Comparison of ENCODE assay signal across 1 cellular context in the genomic region with DNA sequence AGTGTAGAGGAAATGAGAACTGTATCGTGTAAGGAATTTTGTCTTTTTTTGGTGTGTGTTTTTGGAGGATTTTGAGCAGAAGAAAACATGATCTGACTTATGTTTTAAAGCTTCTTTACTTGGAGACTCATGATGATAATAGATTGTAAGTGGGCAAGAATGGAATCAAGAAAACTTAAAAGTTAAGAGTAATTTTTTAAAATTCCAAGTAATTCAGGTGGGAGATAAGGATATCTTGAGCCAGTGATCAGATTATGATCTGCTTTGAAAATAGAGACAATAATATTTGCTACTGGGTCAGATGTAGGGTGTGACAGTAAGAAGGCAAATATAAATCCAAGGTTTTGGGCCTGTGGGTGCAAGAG.
TF ChIP-seq lines count a peak whose summit lies in the region.

No MANE protein-coding gene starts in this region.

TF ChIP-seq in neural cell, 6 proteins besides CTCF, POLR2A, EP300 and RAD21 (continued from another document):
- TF ChIP-seq, protein P1, sequence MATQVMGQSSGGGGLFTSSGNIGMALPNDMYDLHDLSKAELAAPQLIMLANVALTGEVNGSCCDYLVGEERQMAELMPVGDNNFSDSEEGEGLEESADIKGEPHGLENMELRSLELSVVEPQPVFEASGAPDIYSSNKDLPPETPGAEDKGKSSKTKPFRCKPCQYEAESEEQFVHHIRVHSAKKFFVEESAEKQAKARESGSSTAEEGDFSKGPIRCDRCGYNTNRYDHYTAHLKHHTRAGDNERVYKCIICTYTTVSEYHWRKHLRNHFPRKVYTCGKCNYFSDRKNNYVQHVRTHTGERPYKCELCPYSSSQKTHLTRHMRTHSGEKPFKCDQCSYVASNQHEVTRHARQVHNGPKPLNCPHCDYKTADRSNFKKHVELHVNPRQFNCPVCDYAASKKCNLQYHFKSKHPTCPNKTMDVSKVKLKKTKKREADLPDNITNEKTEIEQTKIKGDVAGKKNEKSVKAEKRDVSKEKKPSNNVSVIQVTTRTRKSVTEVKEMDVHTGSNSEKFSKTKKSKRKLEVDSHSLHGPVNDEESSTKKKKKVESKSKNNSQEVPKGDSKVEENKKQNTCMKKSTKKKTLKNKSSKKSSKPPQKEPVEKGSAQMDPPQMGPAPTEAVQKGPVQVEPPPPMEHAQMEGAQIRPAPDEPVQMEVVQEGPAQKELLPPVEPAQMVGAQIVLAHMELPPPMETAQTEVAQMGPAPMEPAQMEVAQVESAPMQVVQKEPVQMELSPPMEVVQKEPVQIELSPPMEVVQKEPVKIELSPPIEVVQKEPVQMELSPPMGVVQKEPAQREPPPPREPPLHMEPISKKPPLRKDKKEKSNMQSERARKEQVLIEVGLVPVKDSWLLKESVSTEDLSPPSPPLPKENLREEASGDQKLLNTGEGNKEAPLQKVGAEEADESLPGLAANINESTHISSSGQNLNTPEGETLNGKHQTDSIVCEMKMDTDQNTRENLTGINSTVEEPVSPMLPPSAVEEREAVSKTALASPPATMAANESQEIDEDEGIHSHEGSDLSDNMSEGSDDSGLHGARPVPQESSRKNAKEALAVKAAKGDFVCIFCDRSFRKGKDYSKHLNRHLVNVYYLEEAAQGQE (IDR thresholded peaks at IDR 0.05; ENCODE audit: borderline replicate concordance), result no peak
- TF ChIP-seq EZH2 (IDR thresholded peaks at IDR 0.05; ENCODE audit: borderline replicate concordance, insufficient read depth, low read length, poor library complexity, severe bottlenecking) (no peak), MXI1 (conservative IDR thresholded peaks at IDR 0.05; ENCODE audit: poor library complexity, severe bottlenecking) (no peak)
